Comparison of ENCODE assay signal across 1 cellular context in the genomic region with DNA sequence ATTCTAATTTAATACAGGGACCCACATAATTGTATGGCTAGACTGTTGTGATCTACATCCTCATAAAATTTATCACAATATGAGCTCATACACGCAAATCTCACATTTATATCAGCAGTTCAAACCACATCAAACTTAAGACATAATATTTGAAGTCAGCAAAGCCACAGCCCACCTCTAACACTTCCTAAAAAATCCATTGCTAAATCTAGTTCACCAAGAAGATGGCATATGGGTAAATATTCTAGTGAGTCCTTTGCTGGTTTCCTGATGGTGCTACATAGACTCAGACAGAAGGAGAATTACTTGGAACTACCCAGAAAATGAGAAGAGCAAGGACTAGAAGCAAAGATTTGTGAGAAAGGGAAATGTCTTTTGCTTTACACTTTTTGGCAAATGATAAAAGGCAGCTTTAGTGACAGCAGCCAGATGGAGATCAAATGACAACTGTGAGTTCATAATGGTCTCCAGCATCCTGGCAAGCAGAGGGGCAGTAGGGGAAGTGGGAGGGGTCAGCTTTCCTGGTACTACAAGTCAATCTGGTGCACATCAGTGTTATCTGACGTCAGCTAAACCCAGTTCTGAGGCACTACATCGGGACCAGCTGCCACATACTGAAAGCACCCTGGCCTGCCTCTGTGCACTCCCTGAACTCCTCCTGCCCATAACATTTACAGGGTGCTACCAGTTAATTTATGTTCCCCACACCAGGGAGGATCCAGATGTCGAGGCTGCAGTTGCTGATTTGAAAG.
TF ChIP-seq lines count a peak whose summit lies in the region.

No MANE protein-coding gene starts in this region.

TF ChIP-seq in SK-N-SH, 30 proteins besides CTCF, POLR2A, EP300 and RAD21 (continued from another document):
- TF ChIP-seq, protein P1, sequence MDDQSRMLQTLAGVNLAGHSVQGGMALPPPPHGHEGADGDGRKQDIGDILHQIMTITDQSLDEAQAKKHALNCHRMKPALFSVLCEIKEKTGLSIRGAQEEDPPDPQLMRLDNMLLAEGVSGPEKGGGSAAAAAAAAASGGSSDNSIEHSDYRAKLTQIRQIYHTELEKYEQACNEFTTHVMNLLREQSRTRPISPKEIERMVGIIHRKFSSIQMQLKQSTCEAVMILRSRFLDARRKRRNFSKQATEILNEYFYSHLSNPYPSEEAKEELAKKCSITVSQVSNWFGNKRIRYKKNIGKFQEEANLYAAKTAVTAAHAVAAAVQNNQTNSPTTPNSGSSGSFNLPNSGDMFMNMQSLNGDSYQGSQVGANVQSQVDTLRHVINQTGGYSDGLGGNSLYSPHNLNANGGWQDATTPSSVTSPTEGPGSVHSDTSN (IDR thresholded peaks at IDR 0.05) = peak; percentile 72
- peak; percentile 67 for TF ChIP-seq GATA2 (CRISPR knock-in tag; IDR thresholded peaks at IDR 0.05)
- peak; percentile 28 for TF ChIP-seq CHD2 (IDR thresholded peaks at IDR 0.05; ENCODE audit: low read length, partially characterized antibody)
TF ChIP-seq in SK-N-SH: peak in this region for 8.
